Comparison of ENCODE assay signal across 8 cellular contexts in the genomic region with DNA sequence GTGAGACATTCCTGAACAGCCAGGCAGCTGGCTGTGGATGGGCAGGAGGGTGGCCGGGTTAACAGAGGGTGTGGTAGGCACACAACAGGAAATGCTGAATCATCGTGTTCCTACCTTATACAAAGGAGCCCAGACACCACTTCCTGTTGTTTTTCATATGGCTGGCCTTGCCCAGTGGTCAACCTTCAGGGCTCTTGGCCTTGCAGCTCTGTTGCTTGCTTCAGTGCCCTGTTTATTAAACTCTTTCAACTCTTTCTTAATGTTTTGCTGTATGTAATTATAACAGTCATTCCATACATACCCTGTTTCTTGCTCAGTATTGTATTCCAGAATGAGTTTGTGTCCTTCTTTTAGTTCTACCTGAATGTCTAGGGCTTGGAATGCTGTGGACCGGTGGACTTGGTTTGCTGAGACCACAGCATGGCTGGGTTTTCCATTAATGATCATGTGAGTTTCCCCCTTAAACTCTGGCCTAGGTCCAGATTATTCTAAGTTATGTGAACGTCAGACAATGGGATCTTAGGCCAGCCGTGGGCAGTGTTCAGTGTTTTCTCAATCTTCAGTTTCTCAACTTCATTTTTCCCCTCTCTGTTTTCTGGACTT. TPM values are rescaled to one million over a fixed set of nuclear protein-coding genes. Genes with fewer than 3 reads are reported as not detected.
DNase-seq lines count a peak whose midpoint lies in the region; ATAC-seq and TF ChIP-seq lines count a peak whose summit lies in the region.

No MANE protein-coding gene starts in this region.

- intact Hi-C loops in vagina (cut with DNase I): loop anchor here (10.0 kb wide), 2 partner anchors 96 to 296 kb away; a partner anchor contains a TSS

- DNase-seq in CD1c-positive myeloid dendritic cell (ENCODE audit: extremely low spot score) (peak; percentile 36), RPMI8226 (peak; percentile 85), astrocyte of the hippocampus (ENCODE audit: low read depth, low spot score) (peak; percentile 65), left lobe of liver (ENCODE audit: low spot score) (peak; percentile 48), vagina (ENCODE audit: extremely low spot score in 2 of 2) (no peak), GF-D8 (lab: John Stamatoyannopoulos, UW) (no peak)

- no peaks in the 10 kb centered on the region for H3K4me1 ChIP-seq in vagina

- no peaks in the 10 kb centered on the region for H3K27me3 ChIP-seq in vagina

- TF ChIP-seq POLR2A in GM19099 (IDR thresholded peaks at IDR 0.05; ENCODE audit: extremely low read depth, insufficient read length, low read depth) (peak; percentile 48), vagina (IDR thresholded peaks at IDR 0.05) (no peak)

- no peaks in the 10 kb centered on the region for H3K9me3 ChIP-seq in vagina

- TF ChIP-seq CTCF in vagina (IDR thresholded peaks at IDR 0.05): no peak

- no peaks in the 10 kb centered on the region for H3K36me3 ChIP-seq in vagina

- H3K4me3 ChIP-seq in vagina: no peak overlapping the region

- peak; percentile 79 for ATAC-seq in HG03139 (IDR thresholded peaks at IDR 0.05; ENCODE audit: unreplicated experiment)
- ATAC-seq in left lobe of liver: peak; percentile 60

- peak overlapping the region; percentile 45 for H3K27ac ChIP-seq in vagina

RNA-seq across cellular contexts. Expression of a gene that starts 11.9 kb away (rescaled TPM):
- total RNA-seq in left lobe of liver: 0.13 TPM
- total RNA-seq in vagina: 1.7 TPM

Comparison
In these comparisons a context has a peak if more than half of its experiments do, and no peak if none do; other contexts are left out.
1. DNase-seq: peak in CD1c-positive myeloid dendritic cell (single experiment), RPMI8226 (single experiment), astrocyte of the hippocampus (single experiment) and left lobe of liver (single experiment); none in vagina (0 of 2) and GF-D8 (single experiment).